Comparison of ENCODE assay signal across 8 cellular contexts in the genomic region with DNA sequence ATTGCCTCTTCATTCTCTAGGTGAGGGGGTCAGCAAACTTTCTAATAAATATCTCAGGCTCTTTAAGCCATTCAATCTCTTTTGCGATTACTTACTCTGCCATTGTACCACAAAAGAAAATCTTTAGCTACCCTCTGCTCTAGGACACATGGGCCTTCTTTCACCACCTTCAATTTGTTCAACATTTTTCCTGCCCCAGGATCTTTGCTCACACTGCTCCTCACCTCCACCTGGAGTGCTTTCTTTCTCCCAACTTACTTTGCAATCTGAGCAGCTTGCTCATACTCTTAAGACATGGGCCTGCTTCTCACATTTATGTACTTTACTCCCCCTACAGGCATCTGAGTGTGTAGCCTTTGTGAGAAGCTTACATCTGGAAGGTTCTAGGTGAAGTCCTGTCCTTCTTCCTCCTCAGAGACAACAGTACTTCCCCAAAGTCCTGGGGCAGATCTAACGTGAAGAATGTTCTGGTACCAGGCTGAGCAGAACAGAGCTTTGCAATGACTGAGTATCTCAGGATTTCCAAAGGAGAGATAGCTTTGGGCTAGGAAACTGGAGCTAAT. TPM values are rescaled to one million over a fixed set of nuclear protein-coding genes. Genes with fewer than 3 reads are reported as not detected.
DNase-seq lines count a peak whose midpoint lies in the region; ATAC-seq and FAIRE-seq lines count a peak whose summit lies in the region.

No MANE protein-coding gene starts in this region.

- WGBS in small intestine, 3 donors, result 55 to 73% (median 68%) methylated on average over 2 of the region's 2 CpGs

- H3K4me1 Mint-ChIP-seq in activated T-helper 1 cell treated with anti-CD3 and anti-CD28 coated beads, Interleukin-12 subunit alpha, Interleukin-12 subunit beta, Interleukin-2, Interleukin-4 antibody, amounts not matched to agents 30 ng/mL and 10 ng/mL and 1 ng/mL, durations not matched to agents 14 hours and 24 hours and 36 hours (ENCODE audit: low read depth), result no peaks in the 10 kb centered on the region

- no peak overlapping the region for H3K27ac ChIP-seq in small intestine (ENCODE audit: low read depth in 1 of 2, low read length in 1 of 2)

- no peak overlapping the region for H3K27ac Mint-ChIP-seq in activated T-helper 1 cell treated with anti-CD3 and anti-CD28 coated beads, Interleukin-12 subunit alpha, Interleukin-12 subunit beta, Interleukin-2, Interleukin-4 antibody, amounts not matched to agents 30 ng/mL and 10 ng/mL and 1 ng/mL, durations not matched to agents 14 hours and 24 hours and 36 hours

- H3K4me3 ChIP-seq in small intestine (ENCODE audit: low read depth in 1 of 2, low read length in 2 of 2), result no peak overlapping the region

- intact Hi-C loops in activated T-helper 1 cell treated with anti-CD3 and anti-CD28 coated beads, Interleukin-12 subunit alpha, Interleukin-12 subunit beta, Interleukin-2, Interleukin-4 antibody, amounts not matched to agents 30 ng/mL and 10 ng/mL and 1 ng/mL, durations not matched to agents 14 hours and 24 hours and 36 hours (cut with micrococcal nuclease), result loop anchor here (1.0 kb wide), 1 partner anchor 258 kb away; no protein-coding TSS in a partner anchor

- no peaks in the 10 kb centered on the region for H3K4me1 ChIP-seq in small intestine (ENCODE audit: control insufficient read depth in 2 of 2, insufficient read depth in 1 of 2, low read depth in 1 of 2, low read length in 1 of 2)

- H3K36me3 ChIP-seq in small intestine (ENCODE audit: control insufficient read depth in 2 of 2, insufficient read depth in 2 of 2, low read length in 2 of 2), result no peaks in the 10 kb centered on the region

- no peaks in the 10 kb centered on the region for H3K36me3 Mint-ChIP-seq in activated T-helper 1 cell treated with anti-CD3 and anti-CD28 coated beads, Interleukin-12 subunit alpha, Interleukin-12 subunit beta, Interleukin-2, Interleukin-4 antibody, amounts not matched to agents 30 ng/mL and 10 ng/mL and 1 ng/mL, durations not matched to agents 14 hours and 24 hours and 36 hours (ENCODE audit: low read depth)

- no peak overlapping the region for H3K4me3 Mint-ChIP-seq in activated T-helper 1 cell treated with anti-CD3 and anti-CD28 coated beads, Interleukin-12 subunit alpha, Interleukin-12 subunit beta, Interleukin-2, Interleukin-4 antibody, amounts not matched to agents 30 ng/mL and 10 ng/mL and 1 ng/mL, durations not matched to agents 14 hours and 24 hours and 36 hours

- H3K27me3 Mint-ChIP-seq in activated T-helper 1 cell treated with anti-CD3 and anti-CD28 coated beads, Interleukin-12 subunit alpha, Interleukin-12 subunit beta, Interleukin-2, Interleukin-4 antibody, amounts not matched to agents 30 ng/mL and 10 ng/mL and 1 ng/mL, durations not matched to agents 14 hours and 24 hours and 36 hours (ENCODE audit: insufficient read depth), result no peaks in the 10 kb centered on the region

- no peaks in the 10 kb centered on the region for H3K27me3 ChIP-seq in small intestine (ENCODE audit: control insufficient read depth in 2 of 2, insufficient read depth in 2 of 2, low read length in 2 of 2)

- no peak for FAIRE-seq in small intestine (lab: Jason Lieb, UNC)

- no peaks in the 10 kb centered on the region for H3K9me3 Mint-ChIP-seq in activated T-helper 1 cell treated with anti-CD3 and anti-CD28 coated beads, Interleukin-12 subunit alpha, Interleukin-12 subunit beta, Interleukin-2, Interleukin-4 antibody, amounts not matched to agents 30 ng/mL and 10 ng/mL and 1 ng/mL, durations not matched to agents 14 hours and 24 hours and 36 hours

- H3K9me3 ChIP-seq in small intestine (ENCODE audit: control insufficient read depth, low read depth), result no peaks in the 10 kb centered on the region

- DNase-seq in CMK (ENCODE audit: low read depth) (peak; percentile 17), RKO (ENCODE audit: low spot score) (peak; percentile 75), fibroblast of gingiva (ENCODE audit: low read depth) (peak; percentile 68), small intestine (peak; percentile 16), ecto neural progenitor cell (ENCODE audit: low spot score) (no peak)
- DNase-seq in activated T-helper 1 cell treated with anti-CD3 and anti-CD28 coated beads, Interleukin-12 subunit alpha, Interleukin-12 subunit beta, Interleukin-2, Interleukin-4 antibody, amounts not matched to agents 30 ng/mL and 10 ng/mL and 1 ng/mL, durations not matched to agents 14 hours and 24 hours and 36 hours (ENCODE audit: low spot score), result no peak

- ATAC-seq in GM18868 (IDR thresholded peaks at IDR 0.05; ENCODE audit: unreplicated experiment), result peak; percentile 93
- ATAC-seq in HG03066 (IDR thresholded peaks at IDR 0.05; ENCODE audit: low read depth, unreplicated experiment), result peak; percentile 94

RNA-seq across cellular contexts. Expression of a gene that starts 55.0 kb away (rescaled TPM):
- polyA plus RNA-seq in small intestine, result 1 to 10 TPM in 1 of 3 donors, under 1 TPM in 2; 0.22 to 2.8 (median 0.27) TPM
- not detected in 2 replicates for total RNA-seq in activated T-helper 1 cell treated with anti-CD3 and anti-CD28 coated beads, Interleukin-12 subunit alpha, Interleukin-12 subunit beta, Interleukin-2, Interleukin-4 antibody, amounts not matched to agents 30 ng/mL and 10 ng/mL and 1 ng/mL, durations not matched to agents 14 hours and 24 hours and 36 hours

Comparison
In these comparisons a context has a peak if more than half of its experiments do, and no peak if none do; other contexts are left out.
1. DNase-seq: peak in CMK (single experiment), RKO (single experiment), fibroblast of gingiva (single experiment) and small intestine (single experiment); none in ecto neural progenitor cell (single experiment) and activated T-helper 1 cell treated with anti-CD3 and anti-CD28 coated beads, Interleukin-12 subunit alpha, Interleukin-12 subunit beta, Interleukin-2, Interleukin-4 antibody, amounts not matched to agents 30 ng/mL and 10 ng/mL and 1 ng/mL, durations not matched to agents 14 hours and 24 hours and 36 hours (single experiment).